ENCODE assay signal across 26 cellular contexts in the genomic region with DNA sequence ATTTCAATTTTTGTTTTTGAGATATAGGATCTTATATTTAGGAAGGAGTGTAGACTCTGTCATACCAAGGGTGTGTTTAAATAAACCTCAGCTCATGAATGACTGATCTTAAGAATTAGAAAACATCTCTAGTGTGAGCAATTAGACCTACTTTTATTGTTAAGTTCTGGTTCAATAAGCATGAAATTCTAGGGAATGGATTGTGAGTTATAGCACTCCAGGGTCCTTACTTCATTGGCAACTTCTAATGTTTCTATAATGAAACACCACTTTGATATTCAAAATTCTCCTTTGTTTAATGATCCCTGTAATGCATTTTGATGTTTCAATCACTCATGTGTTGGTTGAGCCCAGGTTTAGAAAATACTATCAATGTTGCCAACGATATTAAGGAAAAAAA.
"Had no signal": no experiment of that assay in that cellular context is flagged by ENCODE, and none has a peak within 500 bp of the region (broad histone marks: within the 10 kb centered on the region; RNA-seq: fewer than 3 reads in every experiment).

No MANE protein-coding gene starts in this region.

- H3K36me3 ChIP-seq: gastroesophageal sphincter, heart right ventricle, left lung, neutrophil, right atrium auricular region, suprapubic skin, transverse colon, upper lobe of right lung, uterus had no signal

- H3K4me2 ChIP-seq: smooth muscle cell had no signal

- H3K27ac ChIP-seq: dorsolateral prefrontal cortex, foreskin keratinocyte, gastroesophageal sphincter, heart right ventricle, left lung, neutrophil, parathyroid adenoma, right atrium auricular region, suprapubic skin, transverse colon, upper lobe of right lung, uterus had no signal

- H3K79me2 ChIP-seq: parathyroid adenoma had no signal

- H3K27me3 ChIP-seq: dorsolateral prefrontal cortex, foreskin keratinocyte, gastroesophageal sphincter, heart right ventricle, left lung, neutrophil, right atrium auricular region, suprapubic skin, transverse colon, upper lobe of right lung, uterus had no signal

- H3K9me3 ChIP-seq: gastroesophageal sphincter, left lung, mucosa of descending colon, neutrophil, right atrium auricular region, suprapubic skin, transverse colon, upper lobe of right lung, uterus had no signal

- DNase-seq: cortex of kidney; dorsolateral prefrontal cortex; effector CD4-positive, alpha-beta T cell; glutamatergic neuron; heart right ventricle; hippocampal formation; left lung; mucosa of descending colon; naive B cell; stimulated activated CD4-positive, alpha-beta T cell treated with anti-CD3 and anti-CD28 coated beads, Interleukin-12 subunit alpha, Interleukin-12 subunit beta, amount 100 ng/mL, for 4 hours; stimulated activated CD4-positive, alpha-beta T cell treated with anti-CD3 and anti-CD28 coated beads, Interleukin-1b, Interleukin-23, amount 100 ng/mL, for 48 hours; stimulated activated CD4-positive, alpha-beta T cell treated with anti-CD3 and anti-CD28 coated beads, Interleukin-4, amount 100 ng/mL, for 1 hour; stimulated activated CD8-positive, alpha-beta memory T cell treated with anti-CD3 and anti-CD28 coated beads, Interleukin-4, amount 100 ng/mL, for 48 hours; stimulated activated naive CD4-positive, alpha-beta T cell; stimulated activated naive CD8-positive, alpha-beta T cell treated with anti-CD3 and anti-CD28 coated beads, Interleukin-15, amount 100 ng/mL, for 72 hours; transverse colon; upper lobe of right lung; uterus had no signal

- H2AFZ ChIP-seq: parathyroid adenoma had no signal

- FAIRE-seq: islet of Langerhans had no signal

- H3K4me3 ChIP-seq: dorsolateral prefrontal cortex, gastroesophageal sphincter, heart right ventricle, left lung, mucosa of descending colon, right atrium auricular region, smooth muscle cell, suprapubic skin, transverse colon, upper lobe of right lung, uterus had no signal

- H3K4me1 ChIP-seq: foreskin keratinocyte, gastroesophageal sphincter, heart right ventricle, left lung, parathyroid adenoma, right atrium auricular region, suprapubic skin, transverse colon, upper lobe of right lung, uterus had no signal
